In genomic region chr4:71713611-71714203, GRCh38 we compare ENCODE assay signal across 8 cellular contexts.
DNase-seq lines count a peak whose midpoint lies in the region; ATAC-seq and TF ChIP-seq lines count a peak whose summit lies in the region.

No MANE protein-coding gene starts in this region.

- H2AFZ ChIP-seq in H9 (ENCODE audit: low read length) = no peak overlapping the region

- H3K4me3 ChIP-seq in adipocyte (ENCODE audit: low read length) = no peak overlapping the region
- no peak overlapping the region for H3K4me3 ChIP-seq in transverse colon

- no peaks in the 10 kb centered on the region for H3K9me3 ChIP-seq in H9 (ENCODE audit: control insufficient read depth, low read depth, low read length)
- H3K9me3 ChIP-seq in adipocyte (ENCODE audit: control insufficient read depth, low read length) = no peaks in the 10 kb centered on the region
- H3K9me3 ChIP-seq in transverse colon = no peaks in the 10 kb centered on the region

- peak; percentile 69 for TF ChIP-seq CTCF in H9 (conservative IDR thresholded peaks at IDR 0.05)
- peak; percentile 56 to 80 (median 60) for TF ChIP-seq CTCF in transverse colon (IDR thresholded peaks at IDR 0.05)

- no peak overlapping the region for H3K23ac ChIP-seq in H9 (ENCODE audit: insufficient read length, low read depth, low read length)

- H3K4me2 ChIP-seq in H9 (ENCODE audit: insufficient read depth, insufficient read length, low read length) = no peak overlapping the region

- DNase-seq in DMS 273 (lab: John Stamatoyannopoulos, UW; ENCODE audit: unreplicated experiment) (peak; percentile 45), DMS 273 treated with DMSO at 0.1 percent for 48 hours (lab: John Stamatoyannopoulos, UW) (no peak), H9 (no peak), NCI-H1092 treated with DMSO at 0.1 percent for 48 hours (lab: John Stamatoyannopoulos, UW) (peak; percentile 58), adipocyte (ENCODE audit: low read depth) (peak; percentile 85), inferior parietal cortex (ENCODE audit: extremely low spot score) (peak; percentile 75), transverse colon (no peak)

- no peak overlapping the region for H4K91ac ChIP-seq in H9 (ENCODE audit: insufficient read length, low read depth, low read length)

- H3K14ac ChIP-seq in H9 (ENCODE audit: insufficient read depth, low read length) = no peak overlapping the region

- H3K79me2 ChIP-seq in H9 (ENCODE audit: insufficient read depth, low read length) = no peaks in the 10 kb centered on the region

- H3K27ac ChIP-seq in H9 (ENCODE audit: insufficient read length, low read depth, low read length) = no peak overlapping the region
- H3K27ac ChIP-seq in transverse colon = no peak overlapping the region

- no peak for TF ChIP-seq POLR2A in transverse colon (IDR thresholded peaks at IDR 0.05)

- peaks cover 0 to 5% of the 10 kb centered on the region in 2 experiments; a peak in 1 of 4 replicates for H3K4me1 Mint-ChIP-seq in H9

- H4K5ac ChIP-seq in H9 (ENCODE audit: insufficient read length, low read depth, low read length) = no peak overlapping the region

- H2BK5ac ChIP-seq in H9 (ENCODE audit: insufficient read length, low read length) = no peak overlapping the region

- no peak overlapping the region for H4K8ac ChIP-seq in H9 (replicated peaks; ENCODE audit: insufficient read length, low read depth, low read length)

- H3K56ac ChIP-seq in H9 (ENCODE audit: insufficient read length, low read depth, low read length) = no peak overlapping the region

- H3K4me3 Mint-ChIP-seq in H9 = no peak overlapping the region

- H3K4me1 ChIP-seq in H9 (ENCODE audit: insufficient read depth, low read length) (no peaks in the 10 kb centered on the region), adipocyte (ENCODE audit: control insufficient read depth, insufficient read depth, low read length) (no peaks in the 10 kb centered on the region), transverse colon (peaks cover 0 to 35% (median 17%) of the 10 kb centered on the region in 4 donors)

- no peak overlapping the region for H2BK15ac ChIP-seq in H9 (ENCODE audit: low read depth, low read length)

- no peaks in the 10 kb centered on the region for H3K27me3 Mint-ChIP-seq in H9 (ENCODE audit: low read depth)

- H3K27me3 ChIP-seq in H9 (ENCODE audit: insufficient read depth, low read length) (no peaks in the 10 kb centered on the region), adipocyte (replicated peaks; ENCODE audit: control insufficient read depth, insufficient read depth, low read length) (no peaks in the 10 kb centered on the region), transverse colon (no peaks in the 10 kb centered on the region)

- H3T11ph ChIP-seq in H9 (ENCODE audit: low read length) = no peak overlapping the region

- H3K79me1 ChIP-seq in H9 (ENCODE audit: insufficient read depth, low read depth, low read length, poor library complexity, severe bottlenecking) = no peaks in the 10 kb centered on the region

- H3K9me3 Mint-ChIP-seq in H9 = peaks cover 0 to 4% of the 10 kb centered on the region in 2 experiments; a peak in 1 of 5 replicates

- H2BK12ac ChIP-seq in H9 (ENCODE audit: insufficient read length, low read depth, low read length) = no peak overlapping the region

- WGBS in H9 (ENCODE audit: extremely low coverage, insufficient read length, low lambda C conversion rate) = no CpG with 5 or more reads among the region's 1 CpG
- WGBS in transverse colon (ENCODE audit: low coverage in 1 of 2), 2 donors = 15 to 33% methylated on average over 1 of the region's 1 CpG

- H3K36me3 ChIP-seq in adipocyte (ENCODE audit: control insufficient read depth, insufficient read depth, low read length, severe bottlenecking) (no peaks in the 10 kb centered on the region), transverse colon (no peaks in the 10 kb centered on the region)

- H4K20me1 ChIP-seq in H9 (ENCODE audit: control insufficient read depth, insufficient read depth, insufficient read length) = no peaks in the 10 kb centered on the region

- H3K23me2 ChIP-seq in H9 (ENCODE audit: insufficient read length, low read depth, low read length, poor library complexity, severe bottlenecking) = no peaks in the 10 kb centered on the region

- no peak overlapping the region for H3K18ac ChIP-seq in H9 (ENCODE audit: insufficient read length, low read depth, low read length)

- peaks cover 0 to 6% (median 2%) of the 10 kb centered on the region in 3 experiments; a peak in 2 of 7 replicates for H3K36me3 Mint-ChIP-seq in H9 (ENCODE audit: insufficient read depth in 1 of 3, low read depth in 3 of 3)

- no peak for ATAC-seq in HG02642 (IDR thresholded peaks at IDR 0.05; ENCODE audit: poor library complexity, unreplicated experiment)

- H3K27ac Mint-ChIP-seq in H9 = no peak overlapping the region

- H2AK5ac ChIP-seq in H9 (ENCODE audit: insufficient read length, low read length) = no peak overlapping the region

- H2BK120ac ChIP-seq in H9 (ENCODE audit: low read depth, low read length, poor library complexity, severe bottlenecking) = no peak overlapping the region

- H3K9ac ChIP-seq in H9 (ENCODE audit: extremely low read depth, insufficient read length, low read length) (no peak overlapping the region), adipocyte (ENCODE audit: low read length) (no peak overlapping the region)

- H2BK20ac ChIP-seq in H9 (ENCODE audit: low read depth, low read length, poor library complexity, severe bottlenecking) = no peak overlapping the region

- in situ Hi-C loops in transverse colon (cut with MboI; ENCODE audit: low pct_ligation_motif_present in 1 of 4, low pct_unique_long_range_greater_than_20kb in 1 of 4, low sequenced_read_pairs in 3 of 4) = loop anchor here (10.0 to 25.0 kb wide), 4 partner anchors 476 to 1101 kb away; partner anchors contain the start of gene JCHAIN (in 2 of the 4)

- no peak for TF ChIP-seq EP300 in transverse colon (IDR thresholded peaks at IDR 0.05; ENCODE audit: low read depth)

- no peak overlapping the region for H3K4ac ChIP-seq in H9 (ENCODE audit: low read depth, low read length)

- intact Hi-C loops in transverse colon (cut with DNase I; ENCODE audit: low total_unique reads) = no loop called here

Comparison
In these comparisons a context has a peak if more than half of its experiments do, and no peak if none do; other contexts are left out.
1. DNase-seq: peak in DMS 273 (single experiment), NCI-H1092 treated with DMSO at 0.1 percent for 48 hours (single experiment), adipocyte (single experiment) and inferior parietal cortex (single experiment); none in DMS 273 treated with DMSO at 0.1 percent for 48 hours (single experiment), H9 (single experiment) and transverse colon (single experiment).